Comparison of ENCODE assay signal across 36 cellular contexts in genomic region chr2:56207760-56208159, GRCh38. TPM values are rescaled to one million over a fixed set of nuclear protein-coding genes. Genes with fewer than 3 reads are reported as not detected.
"Had no signal": no experiment of that assay in that cellular context is flagged by ENCODE, and none has a peak within 500 bp of the region (broad histone marks: within the 10 kb centered on the region; RNA-seq: fewer than 3 reads in every experiment).

No MANE protein-coding gene starts in this region.

- H3K27me3 ChIP-seq: Peyer's patch, SJSA1 had no signal

- H3K36me3 Mint-ChIP-seq: activated CD4-positive, alpha-beta memory T cell treated with anti-CD3 and anti-CD28 coated beads for 36 hours; activated naive CD4-positive, alpha-beta T cell treated with anti-CD3 and anti-CD28 coated beads, Interleukin-2, amount 50 U/mL, for 72 hours; brain had no signal

- ATAC-seq: activated naive CD4-positive, alpha-beta T cell treated with anti-CD3 and anti-CD28 coated beads, Interleukin-2, amount 50 U/mL, for 72 hours; activated T-cell treated with anti-CD3 and anti-CD28 coated beads, Interleukin-2, amount 50 U/mL, for 4 hours; PC-3 had no signal

- H3K9me3 Mint-ChIP-seq: activated B cell treated with CpG ODN at 0.5 μM for 24 hours; activated naive CD4-positive, alpha-beta T cell treated with anti-CD3 and anti-CD28 coated beads for 36 hours; activated T-helper 1 cell treated with anti-CD3 and anti-CD28 coated beads, Interleukin-12 subunit alpha, Interleukin-12 subunit beta, Interleukin-2, Interleukin-4 antibody, amounts not matched to agents 30 ng/mL and 10 ng/mL and 1 ng/mL, durations not matched to agents 14 hours and 24 hours and 36 hours had no signal

- FAIRE-seq: bronchial epithelial cell had no signal

- H3K27ac ChIP-seq: KMS-11, Peyer's patch, SJSA1 had no signal

- DNase-seq: activated B cell treated with CpG ODN at 0.5 μM for 24 hours; activated CD4-positive, alpha-beta memory T cell treated with anti-CD3 and anti-CD28 coated beads for 36 hours; activated CD4-positive, alpha-beta T cell treated with anti-CD3 and anti-CD28 coated beads for 4 hours; activated CD4-positive, alpha-beta T cell treated with anti-CD3 and anti-CD28 coated beads, Interleukin-2, amount 50 U/mL, for 1 hour; activated CD4-positive, CD25-positive, alpha-beta regulatory T cell treated with anti-CD3 and anti-CD28 coated beads, Interleukin-2, amount 50 U/mL, for 72 hours; activated CD8-positive, alpha-beta memory T cell treated with anti-CD3 and anti-CD28 coated beads, Interleukin-2, amount 50 U/mL, for 4 hours; activated gamma-delta T cell treated with Interleukin-2 at 50 U/mL for 16 hours; activated naive CD4-positive, alpha-beta T cell treated with anti-CD3 and anti-CD28 coated beads for 36 hours; activated T-cell treated with anti-CD3 and anti-CD28 coated beads for 4 hours; activated T-cell treated with anti-CD3 and anti-CD28 coated beads, Interleukin-2, amount 50 U/mL, for 4 hours; anterior cingulate cortex; caudate nucleus; MM.1S; MV-4-11; NCI-H1092; NCI-H1436 treated with DMSO at 0.1 percent for 48 hours; NCI-H1694 treated with DMSO at 0.1 percent for 48 hours; NCI-H2029; NCI-H345; NCI-H524 treated with DMSO at 0.1 percent for 48 hours; NCI-H748 treated with DMSO at 0.1 percent for 48 hours; NK-92 treated with Interleukin-12 subunit alpha and Interleukin-12 subunit beta, amount 100 ng/mL, for 24 hours; PC-3; Peyer's patch; RPMI8226; SHP77 treated with DMSO at 0.1 percent for 48 hours; SW 1271; T-helper 1 cell; T-helper 2 cell; T-helper 9 cell had no signal

- H3K36me3 ChIP-seq: Peyer's patch, SJSA1 had no signal

- H3K4me1 Mint-ChIP-seq: activated B cell treated with CpG ODN at 0.5 μM for 24 hours had no signal

- H3K9me3 ChIP-seq: Peyer's patch, SJSA1 had no signal

- H3K27ac Mint-ChIP-seq: activated B cell treated with CpG ODN at 0.5 μM for 24 hours; activated CD4-positive, alpha-beta memory T cell treated with anti-CD3 and anti-CD28 coated beads for 36 hours; activated naive CD4-positive, alpha-beta T cell treated with anti-CD3 and anti-CD28 coated beads for 36 hours; activated naive CD4-positive, alpha-beta T cell treated with anti-CD3 and anti-CD28 coated beads, Interleukin-2, amount 50 U/mL, for 72 hours; activated T-helper 1 cell treated with anti-CD3 and anti-CD28 coated beads, Interleukin-12 subunit alpha, Interleukin-12 subunit beta, Interleukin-2, Interleukin-4 antibody, amounts not matched to agents 30 ng/mL and 10 ng/mL and 1 ng/mL, durations not matched to agents 14 hours and 24 hours and 36 hours; brain had no signal

- H3K27me3 Mint-ChIP-seq: activated B cell treated with CpG ODN at 0.5 μM for 24 hours; activated CD4-positive, alpha-beta memory T cell treated with anti-CD3 and anti-CD28 coated beads for 36 hours; brain had no signal

- H3K4me1 ChIP-seq: Peyer's patch, SJSA1 had no signal

- H3K4me3 Mint-ChIP-seq: activated B cell treated with CpG ODN at 0.5 μM for 24 hours; activated CD4-positive, alpha-beta memory T cell treated with anti-CD3 and anti-CD28 coated beads for 36 hours; activated naive CD4-positive, alpha-beta T cell treated with anti-CD3 and anti-CD28 coated beads for 36 hours; activated T-cell treated with anti-CD3 and anti-CD28 coated beads, Interleukin-2, amount 50 U/mL, for 4 hours; activated T-helper 1 cell treated with anti-CD3 and anti-CD28 coated beads, Interleukin-12 subunit alpha, Interleukin-12 subunit beta, Interleukin-2, Interleukin-4 antibody, amounts not matched to agents 30 ng/mL and 10 ng/mL and 1 ng/mL, durations not matched to agents 14 hours and 24 hours and 36 hours; brain had no signal

- H3K4me3 ChIP-seq: Peyer's patch, SJSA1 had no signal

RNA-seq across cellular contexts. Expression of gene CCDC85A, which starts 24.0 kb away (rescaled TPM):
- total RNA-seq: activated B cell treated with CpG ODN at 0.5 μM for 24 hours; activated CD4-positive, alpha-beta memory T cell treated with anti-CD3 and anti-CD28 coated beads for 36 hours; activated naive CD4-positive, alpha-beta T cell treated with anti-CD3 and anti-CD28 coated beads for 36 hours; activated naive CD4-positive, alpha-beta T cell treated with anti-CD3 and anti-CD28 coated beads, Interleukin-2, amount 50 U/mL, for 72 hours; activated T-cell treated with anti-CD3 and anti-CD28 coated beads, Interleukin-2, amount 50 U/mL, for 4 hours; activated T-helper 1 cell treated with anti-CD3 and anti-CD28 coated beads, Interleukin-12 subunit alpha, Interleukin-12 subunit beta, Interleukin-2, Interleukin-4 antibody, amounts not matched to agents 30 ng/mL and 10 ng/mL and 1 ng/mL, durations not matched to agents 14 hours and 24 hours and 36 hours; bronchial epithelial cell had no signal
